ENCODE assay signal across 9 cellular contexts in genomic region chr14:68506645-68507405, GRCh38.
A peak's percentile ranks its signal among the peaks of the same experiment; 100 is the strongest.
DNase-seq lines count a peak whose midpoint lies in the region; ATAC-seq and TF ChIP-seq lines count a peak whose summit lies in the region.
"Had no signal": no experiment of that assay in that cellular context is flagged by ENCODE, and none has a peak within 500 bp of the region (broad histone marks: within the 10 kb centered on the region; RNA-seq: fewer than 3 reads in every experiment).

No MANE protein-coding gene starts in this region.

- no peaks in the 10 kb centered on the region for H3K36me3 ChIP-seq in vagina

- peak; percentile 72 for ATAC-seq in GM18508 (IDR thresholded peaks at IDR 0.05; ENCODE audit: insufficient read depth, unreplicated experiment)
- peak; percentile 69 for ATAC-seq in HG02678 (IDR thresholded peaks at IDR 0.05; ENCODE audit: unreplicated experiment)
- peak; percentile 72 to 84 (median 78) for ATAC-seq in T-cell (replicated peaks in 1 of 4)
- no peak for ATAC-seq in HG03520 (IDR thresholded peaks at IDR 0.05; ENCODE audit: unreplicated experiment)
- ATAC-seq: K562 had no signal

- TF ChIP-seq POLR2A in vagina (IDR thresholded peaks at IDR 0.05) = no peak

- peaks cover 66 to 81% (median 77%) of the 10 kb centered on the region in 3 donors for H3K4me1 Mint-ChIP-seq in T-cell

- DNase-seq in T-cell (peak in 33 of 34 experiments; percentile 13 to 77 (median 42)), kidney tubule cell (ENCODE audit: low spot score) (peak; percentile 63), vagina (ENCODE audit: extremely low spot score in 2 of 2) (no peak), cerebellar nuclear complex (lab: John Stamatoyannopoulos, UW) (no peak), mesenteric fat pad (ENCODE audit: low spot score) (no peak)

- no peak for TF ChIP-seq CTCF in vagina (IDR thresholded peaks at IDR 0.05)

- CTCF ChIA-PET in T-cell (lab: Charles Lee) = interaction anchor here (0.5 to 2.0 kb wide), 17 partner anchors 12 to 567 kb away, joined by 3 to 10 read pairs (median 3); no protein-coding TSS in a partner anchor

- no peaks in the 10 kb centered on the region for H3K27me3 ChIP-seq in vagina

- no peaks in the 10 kb centered on the region for H3K27me3 Mint-ChIP-seq in T-cell

- H3K4me1 ChIP-seq in vagina = peaks cover 80% of the 10 kb centered on the region

- no peak overlapping the region for H3K4me3 ChIP-seq in vagina
- H3K4me3 ChIP-seq: K562 had no signal

- peak overlapping the region; percentile 35 to 64 (median 40) for H3K4me3 Mint-ChIP-seq in T-cell

- intact Hi-C loops in vagina (cut with DNase I) = no loop called here

- H3K9me3 Mint-ChIP-seq in T-cell = no peaks in the 10 kb centered on the region

- no peaks in the 10 kb centered on the region for H3K9me3 ChIP-seq in vagina

- POLR2A ChIA-PET in T-cell (lab: Charles Lee) = interaction anchor here (0.5 to 1.4 kb wide), 12 partner anchors 12 to 306 kb away, joined by 3 to 18 read pairs (median 4); partner anchors contain the start of gene ZFP36L1 (in 1 of the 2)

- H3K36me3 Mint-ChIP-seq in T-cell = no peaks in the 10 kb centered on the region

- H3K27ac Mint-ChIP-seq in T-cell = peak overlapping the region; percentile 88 to 93

- H3K27ac ChIP-seq in vagina = peak overlapping the region; percentile 57

Comparison
In these comparisons a context has a peak if more than half of its experiments do, and no peak if none do; other contexts are left out.
1. DNase-seq: peak in T-cell (33 of 34) and kidney tubule cell (single experiment); none in vagina (0 of 2), cerebellar nuclear complex (0 of 2) and mesenteric fat pad (single experiment).